1 cellular context compared by ENCODE assay signal in genomic region chr4:67575232-67575888, GRCh38.
TF ChIP-seq lines count a peak whose summit lies in the region.

No MANE protein-coding gene starts in this region.

TF ChIP-seq in GM12878, 131 proteins besides CTCF, POLR2A, EP300 and RAD21 (continues in another document):
- TF ChIP-seq ETV6 (conservative IDR thresholded peaks at IDR 0.05 in 1 of 2, IDR thresholded peaks at IDR 0.05 in 1 of 2; ENCODE audit: borderline replicate concordance in 1 of 2, low read depth in 1 of 2) (peak in 1 of 2 experiments; percentile 65; a peak in 1 of 4 replicates), CHD2 (IDR thresholded peaks at IDR 0.05; ENCODE audit: borderline replicate concordance, low read depth, low read length) (0 out of 2 replicates have a peak, but pooled peaks have one; percentile 13), HCFC1 (IDR thresholded peaks at IDR 0.05; ENCODE audit: low read length) (no peak), JUNB (IDR thresholded peaks at IDR 0.05) (0 out of 2 replicates have a peak, but pooled peaks have one; percentile 10), EGR1 (IDR thresholded peaks at IDR 0.05; ENCODE audit: borderline replicate concordance in 1 of 2, low read depth in 2 of 2, low read length in 2 of 2) (no peak), EED (IDR thresholded peaks at IDR 0.05; ENCODE audit: low read depth) (peak; percentile 54; the same call in 1 of the 2 replicates), NFYA (IDR thresholded peaks at IDR 0.05; ENCODE audit: borderline replicate concordance, low read depth, low read length) (no peak), BCL11A (IDR thresholded peaks at IDR 0.05; ENCODE audit: low read depth, low read length) (0 out of 2 replicates have a peak, but pooled peaks have one; percentile 13), NR2F1 (conservative IDR thresholded peaks at IDR 0.05) (no peak), ZNF687 (IDR thresholded peaks at IDR 0.05) (no peak), FOXM1 (IDR thresholded peaks at IDR 0.05; ENCODE audit: low read depth, low read length) (peak; percentile 47; the same call in 1 of the 2 replicates), CREB1 (IDR thresholded peaks at IDR 0.05; ENCODE audit: low read depth) (no peak), STAT3 (IDR thresholded peaks at IDR 0.05; ENCODE audit: low read depth, low read length) (no peak), DPF2 (IDR thresholded peaks at IDR 0.05) (peak; percentile 50; the same call in 1 of the 2 replicates), ZNF592 (IDR thresholded peaks at IDR 0.05) (no peak), HDGF (IDR thresholded peaks at IDR 0.05) (no peak), KLF5 (IDR thresholded peaks at IDR 0.05; ENCODE audit: partially characterized antibody) (no peak), JUND (IDR thresholded peaks at IDR 0.05; ENCODE audit: low read depth, low read length) (no peak), SIN3A (IDR thresholded peaks at IDR 0.05; ENCODE audit: low read depth, low read length) (no peak), CEBPZ (IDR thresholded peaks at IDR 0.05; ENCODE audit: low read depth, low read length) (no peak), TAF1 (IDR thresholded peaks at IDR 0.05; ENCODE audit: borderline replicate concordance, low read depth, low read length) (peak; percentile 16; the same call in 1 of the 2 replicates), ZBED1 (IDR thresholded peaks at IDR 0.05; ENCODE audit: borderline replicate concordance) (no peak), STAT1 (conservative IDR thresholded peaks at IDR 0.05) (no peak), CBX5 (IDR thresholded peaks at IDR 0.05; ENCODE audit: low read depth) (peak; percentile 69), TBL1XR1 (IDR thresholded peaks at IDR 0.05; ENCODE audit: low read depth, low read length) (0 out of 2 replicates have a peak, but pooled peaks have one; percentile 27), TCF12 (IDR thresholded peaks at IDR 0.05; ENCODE audit: low read depth, low read length) (no peak), SRF (IDR thresholded peaks at IDR 0.05; ENCODE audit: low read depth in 2 of 2, low read length in 2 of 2) (no peak), GATAD2B (conservative IDR thresholded peaks at IDR 0.05; ENCODE audit: low read depth) (0 out of 2 replicates have a peak, but pooled peaks have one; percentile 14), MYB (IDR thresholded peaks at IDR 0.05; ENCODE audit: borderline replicate concordance, low read depth, low read length) (no peak), ZNF207 (IDR thresholded peaks at IDR 0.05; ENCODE audit: borderline replicate concordance) (no peak), TARDBP (IDR thresholded peaks at IDR 0.05; ENCODE audit: borderline replicate concordance) (no peak), RUNX3 (IDR thresholded peaks at IDR 0.05; ENCODE audit: low read length) (peak; percentile 92), MEF2B (IDR thresholded peaks at IDR 0.05; ENCODE audit: partially characterized antibody, poor library complexity, severe bottlenecking) (peak; percentile 76), NFIC (IDR thresholded peaks at IDR 0.05; ENCODE audit: low read depth, low read length) (peak; percentile 57), TCF3 (IDR thresholded peaks at IDR 0.05; ENCODE audit: borderline replicate concordance, insufficient read depth, low read depth, low read length) (no peak), BHLHE40 (IDR thresholded peaks at IDR 0.05; ENCODE audit: borderline replicate concordance in 1 of 2, low read depth in 2 of 2, low read length in 1 of 2) (0 out of 4 replicates have a peak, but pooled peaks of 1 of the 2 experiments have one; percentile 4), CHD4 (IDR thresholded peaks at IDR 0.05) (no peak), GABPA (IDR thresholded peaks at IDR 0.05; ENCODE audit: low read depth) (no peak), ZNF217 (IDR thresholded peaks at IDR 0.05) (peak; percentile 84; the same call in 1 of the 2 replicates), CREM (IDR thresholded peaks at IDR 0.05; ENCODE audit: low read depth) (peak; percentile 55; the same call in 1 of the 2 replicates)
- TF ChIP-seq, protein P1, sequence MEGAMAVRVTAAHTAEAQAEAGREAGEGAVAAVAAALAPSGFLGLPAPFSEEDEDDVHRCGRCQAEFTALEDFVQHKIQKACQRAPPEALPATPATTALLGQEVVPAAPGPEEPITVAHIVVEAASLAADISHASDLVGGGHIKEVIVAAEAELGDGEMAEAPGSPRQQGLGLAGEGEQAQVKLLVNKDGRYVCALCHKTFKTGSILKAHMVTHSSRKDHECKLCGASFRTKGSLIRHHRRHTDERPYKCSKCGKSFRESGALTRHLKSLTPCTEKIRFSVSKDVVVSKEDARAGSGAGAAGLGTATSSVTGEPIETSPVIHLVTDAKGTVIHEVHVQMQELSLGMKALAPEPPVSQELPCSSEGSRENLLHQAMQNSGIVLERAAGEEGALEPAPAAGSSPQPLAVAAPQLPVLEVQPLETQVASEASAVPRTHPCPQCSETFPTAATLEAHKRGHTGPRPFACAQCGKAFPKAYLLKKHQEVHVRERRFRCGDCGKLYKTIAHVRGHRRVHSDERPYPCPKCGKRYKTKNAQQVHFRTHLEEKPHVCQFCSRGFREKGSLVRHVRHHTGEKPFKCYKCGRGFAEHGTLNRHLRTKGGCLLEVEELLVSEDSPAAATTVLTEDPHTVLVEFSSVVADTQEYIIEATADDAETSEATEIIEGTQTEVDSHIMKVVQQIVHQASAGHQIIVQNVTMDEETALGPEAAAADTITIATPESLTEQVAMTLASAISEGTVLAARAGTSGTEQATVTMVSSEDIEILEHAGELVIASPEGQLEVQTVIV (IDR thresholded peaks at IDR 0.05; ENCODE audit: borderline replicate concordance, partially characterized antibody), result no peak
- TF ChIP-seq, protein P2, sequence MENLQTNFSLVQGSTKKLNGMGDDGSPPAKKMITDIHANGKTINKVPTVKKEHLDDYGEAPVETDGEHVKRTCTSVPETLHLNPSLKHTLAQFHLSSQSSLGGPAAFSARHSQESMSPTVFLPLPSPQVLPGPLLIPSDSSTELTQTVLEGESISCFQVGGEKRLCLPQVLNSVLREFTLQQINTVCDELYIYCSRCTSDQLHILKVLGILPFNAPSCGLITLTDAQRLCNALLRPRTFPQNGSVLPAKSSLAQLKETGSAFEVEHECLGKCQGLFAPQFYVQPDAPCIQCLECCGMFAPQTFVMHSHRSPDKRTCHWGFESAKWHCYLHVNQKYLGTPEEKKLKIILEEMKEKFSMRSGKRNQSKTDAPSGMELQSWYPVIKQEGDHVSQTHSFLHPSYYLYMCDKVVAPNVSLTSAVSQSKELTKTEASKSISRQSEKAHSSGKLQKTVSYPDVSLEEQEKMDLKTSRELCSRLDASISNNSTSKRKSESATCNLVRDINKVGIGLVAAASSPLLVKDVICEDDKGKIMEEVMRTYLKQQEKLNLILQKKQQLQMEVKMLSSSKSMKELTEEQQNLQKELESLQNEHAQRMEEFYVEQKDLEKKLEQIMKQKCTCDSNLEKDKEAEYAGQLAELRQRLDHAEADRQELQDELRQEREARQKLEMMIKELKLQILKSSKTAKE (IDR thresholded peaks at IDR 0.05; ENCODE audit: low read depth, poor library complexity, severe bottlenecking), result peak; percentile 74
- TF ChIP-seq, protein P3, sequence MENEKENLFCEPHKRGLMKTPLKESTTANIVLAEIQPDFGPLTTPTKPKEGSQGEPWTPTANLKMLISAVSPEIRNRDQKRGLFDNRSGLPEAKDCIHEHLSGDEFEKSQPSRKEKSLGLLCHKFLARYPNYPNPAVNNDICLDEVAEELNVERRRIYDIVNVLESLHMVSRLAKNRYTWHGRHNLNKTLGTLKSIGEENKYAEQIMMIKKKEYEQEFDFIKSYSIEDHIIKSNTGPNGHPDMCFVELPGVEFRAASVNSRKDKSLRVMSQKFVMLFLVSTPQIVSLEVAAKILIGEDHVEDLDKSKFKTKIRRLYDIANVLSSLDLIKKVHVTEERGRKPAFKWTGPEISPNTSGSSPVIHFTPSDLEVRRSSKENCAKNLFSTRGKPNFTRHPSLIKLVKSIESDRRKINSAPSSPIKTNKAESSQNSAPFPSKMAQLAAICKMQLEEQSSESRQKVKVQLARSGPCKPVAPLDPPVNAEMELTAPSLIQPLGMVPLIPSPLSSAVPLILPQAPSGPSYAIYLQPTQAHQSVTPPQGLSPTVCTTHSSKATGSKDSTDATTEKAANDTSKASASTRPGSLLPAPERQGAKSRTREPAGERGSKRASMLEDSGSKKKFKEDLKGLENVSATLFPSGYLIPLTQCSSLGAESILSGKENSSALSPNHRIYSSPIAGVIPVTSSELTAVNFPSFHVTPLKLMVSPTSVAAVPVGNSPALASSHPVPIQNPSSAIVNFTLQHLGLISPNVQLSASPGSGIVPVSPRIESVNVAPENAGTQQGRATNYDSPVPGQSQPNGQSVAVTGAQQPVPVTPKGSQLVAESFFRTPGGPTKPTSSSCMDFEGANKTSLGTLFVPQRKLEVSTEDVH (IDR thresholded peaks at IDR 0.05; ENCODE audit: low read depth, partially characterized antibody), result no peak
